ENCODE assay signal across 18 cellular contexts in genomic region chr3:138940446-138940845, GRCh38. TPM values are rescaled to one million over a fixed set of nuclear protein-coding genes. Genes with fewer than 3 reads are reported as not detected.
A peak's percentile ranks its signal among the peaks of the same experiment; 100 is the strongest.
DNase-seq lines count a peak whose midpoint lies in the region; ATAC-seq and TF ChIP-seq lines count a peak whose summit lies in the region.
"Had no signal": no experiment of that assay in that cellular context is flagged by ENCODE, and none has a peak within 500 bp of the region (broad histone marks: within the 10 kb centered on the region; RNA-seq: fewer than 3 reads in every experiment).

No MANE protein-coding gene starts in this region.

- no peaks in the 10 kb centered on the region for H3K36me3 ChIP-seq in osteoblast (ENCODE audit: insufficient read depth, low read length)
- H3K36me3 ChIP-seq in PC-9 (ENCODE audit: low read depth) = no peaks in the 10 kb centered on the region
- H3K36me3 ChIP-seq: BLaER1 treated with 17β-estradiol and CSF1 and Interleukin-3, amounts not matched to agents 10 nM and 100 nM had no signal

- H3K9me3 ChIP-seq in right cardiac atrium (ENCODE audit: control insufficient read depth, low read length) (no peaks in the 10 kb centered on the region), osteoblast (ENCODE audit: low read depth, low read length) (no peaks in the 10 kb centered on the region), PC-9 (ENCODE audit: insufficient read depth, low read depth) (no peaks in the 10 kb centered on the region)

- no peak for TF ChIP-seq CTCF in fibroblast of villous mesenchyme (IDR thresholded peaks at IDR 0.05; ENCODE audit: insufficient read depth, low read depth, low read length)
- TF ChIP-seq CTCF in osteoblast (IDR thresholded peaks at IDR 0.05; ENCODE audit: extremely low read depth, low read depth, low read length) = no peak
- no peak for TF ChIP-seq CTCF in PC-9 (conservative IDR thresholded peaks at IDR 0.05)
- no peak for TF ChIP-seq CTCF in type B pancreatic cell (conservative IDR thresholded peaks at IDR 0.05)

- H3K79me2 ChIP-seq in osteoblast (ENCODE audit: insufficient read depth, low read length) (no peaks in the 10 kb centered on the region), PC-9 (ENCODE audit: low read depth) (no peaks in the 10 kb centered on the region)

- H3K9me3 Mint-ChIP-seq in type B pancreatic cell = no peaks in the 10 kb centered on the region
- H3K9me3 Mint-ChIP-seq: HFFc6 had no signal

- no peak overlapping the region for H3K4me3 Mint-ChIP-seq in type B pancreatic cell
- H3K4me3 Mint-ChIP-seq: HFFc6 had no signal

- no peak overlapping the region for H3K27ac Mint-ChIP-seq in type B pancreatic cell
- H3K27ac Mint-ChIP-seq: CD4-positive, CD25-positive, alpha-beta regulatory T cell; HFFc6 had no signal

- WGBS in right cardiac atrium = 66% methylated on average over 6 of the region's 6 CpGs

- H3K4me1 Mint-ChIP-seq in type B pancreatic cell (ENCODE audit: unreplicated experiment) = peaks cover 19% of the 10 kb centered on the region

- H3K9me2 ChIP-seq in PC-9 (ENCODE audit: insufficient read depth) = no peaks in the 10 kb centered on the region

- H3K27ac ChIP-seq in right cardiac atrium (ENCODE audit: low read length) (no peak overlapping the region), osteoblast (ENCODE audit: low read depth, low read length) (no peak overlapping the region), PC-9 (no peak overlapping the region)
- H3K27ac ChIP-seq: BLaER1 treated with 17β-estradiol and CSF1 and Interleukin-3, amounts not matched to agents 10 nM and 100 nM had no signal

- BruUV-seq in PC-9 (replicated peaks; lab: Mats Ljungman, UMichigan) = no TSS peak

- CTCF ChIA-PET in PC-9 (lab: Charles Lee) = interaction anchor here (0.7 to 0.9 kb wide), 2 partner anchors 19 to 637 kb away, joined by 3 to 5 read pairs; no protein-coding TSS in a partner anchor

- H3K4me2 ChIP-seq in osteoblast (ENCODE audit: insufficient read depth, low read length) = no peak overlapping the region
- no peak overlapping the region for H3K4me2 ChIP-seq in PC-9

- no peaks in the 10 kb centered on the region for H3K36me3 Mint-ChIP-seq in type B pancreatic cell
- H3K36me3 Mint-ChIP-seq: CD4-positive, CD25-positive, alpha-beta regulatory T cell had no signal

- POLR2A ChIA-PET in PC-9 (lab: Charles Lee; ENCODE audit: unreplicated experiment) = no interaction called here

- ATAC-seq in right cardiac atrium = no peak
- no peak for ATAC-seq in HG03439 (IDR thresholded peaks at IDR 0.05; ENCODE audit: unreplicated experiment)

- H4K20me1 ChIP-seq in osteoblast (ENCODE audit: insufficient read depth, low read length) (no peaks in the 10 kb centered on the region), PC-9 (ENCODE audit: insufficient read depth) (no peaks in the 10 kb centered on the region)

- no peaks in the 10 kb centered on the region for H3F3A ChIP-seq in PC-9 (ENCODE audit: insufficient read depth, low read depth)

- H2AFZ ChIP-seq in osteoblast (ENCODE audit: low read length) (no peak overlapping the region), PC-9 (no peak overlapping the region)

- no peaks in the 10 kb centered on the region for H3K27me3 ChIP-seq in right cardiac atrium (ENCODE audit: control insufficient read depth, insufficient read depth)
- peaks cover 96% of the 10 kb centered on the region for H3K27me3 ChIP-seq in osteoblast (ENCODE audit: insufficient read depth, low read length)
- no peaks in the 10 kb centered on the region for H3K27me3 ChIP-seq in PC-9 (ENCODE audit: insufficient read depth, low read depth)

- H3K4me3 ChIP-seq in right cardiac atrium (ENCODE audit: low read length) = no peak overlapping the region
- peak overlapping the region; percentile 60 for H3K4me3 ChIP-seq in fibroblast of villous mesenchyme (ENCODE audit: low read depth, low read length)
- H3K4me3 ChIP-seq in osteoblast (ENCODE audit: insufficient read depth, low read length) = no peak overlapping the region
- H3K4me3 ChIP-seq in PC-9 = no peak overlapping the region

- peak; percentile 58 for DNase-seq in cardiac septum (ENCODE audit: low spot score)
- DNase-seq in right cardiac atrium = no peak
- DNase-seq in fibroblast of villous mesenchyme (ENCODE audit: low read depth) = peak; percentile 27
- peak; percentile 73 for DNase-seq in osteoblast (ENCODE audit: insufficient read length, low spot score, missing footprints)
- no peak for DNase-seq in PC-9
- DNase-seq in type B pancreatic cell (ENCODE audit: extremely low spot score, unreplicated experiment) = no peak
- no peak for DNase-seq in activated CD8-positive, alpha-beta memory T cell treated with anti-CD3 and anti-CD28 coated beads for 24 hours
- DNase-seq: ACHN; CD4-positive, CD25-positive, alpha-beta regulatory T cell; DMS 273 treated with DMSO at 0.1 percent for 48 hours; DMS79 treated with DMSO at 0.1 percent for 48 hours; EL; GOT3; HCEC 1CT; HFFc6 had no signal

- H3K27me3 Mint-ChIP-seq in type B pancreatic cell = peaks cover 100% of the 10 kb centered on the region

- intact Hi-C loops in cardiac septum (cut with DNase I) = no loop called here
- intact Hi-C loops in right cardiac atrium (cut with DNase I) = no loop called here
- intact Hi-C loops in PC-9 (cut with micrococcal nuclease; ENCODE audit: unreplicated experiment) = loop anchor here (5.0 kb wide), 2 partner anchors 172 to 402 kb away; partner anchors contain the start of gene MRPS22

- H3K4me1 ChIP-seq in right cardiac atrium (ENCODE audit: control insufficient read depth, insufficient read depth, low read length) (no peaks in the 10 kb centered on the region), osteoblast (ENCODE audit: insufficient read depth, low read length) (peaks cover 6% of the 10 kb centered on the region), PC-9 (replicated peaks; ENCODE audit: insufficient read depth) (0 out of 2 replicates have a peak, but pooled peaks cover 3% of the 10 kb centered on the region)

RNA-seq across cellular contexts. Expression of gene FOXL2, which starts 6.5 kb away (rescaled TPM):
- 0.11 TPM for total RNA-seq in cardiac septum
- total RNA-seq in right cardiac atrium = not detected
- polyA plus RNA-seq in right cardiac atrium = not detected
- 49.7 and 52.8 TPM in 2 replicates for total RNA-seq in fibroblast of villous mesenchyme
- under 0.01 and 0.36 TPM in 2 replicates for total RNA-seq in osteoblast
- total RNA-seq in PC-9 (2021) = not detected in 2 replicates
- total RNA-seq in type B pancreatic cell (ENCODE audit: low replicate concordance) = 0.75 and 0.81 TPM in 2 replicates
- total RNA-seq: CD4-positive, CD25-positive, alpha-beta regulatory T cell; HepG2 had no signal
- polyA plus RNA-seq: CD4-positive, CD25-positive, alpha-beta regulatory T cell; HepG2 had no signal

RNA-seq across cellular contexts. Expression of gene FOXL2NB, which starts 6.6 kb away (rescaled TPM):
- total RNA-seq in cardiac septum (not detected), right cardiac atrium (not detected), fibroblast of villous mesenchyme (61.8 and 101 TPM in 2 replicates), osteoblast (0.36 TPM in 1 of 2 replicates, not detected in the other), PC-9 (2021) (0.09 and 0.18 TPM in 2 replicates), type B pancreatic cell (ENCODE audit: low replicate concordance) (0.29 and 0.34 TPM in 2 replicates)
- not detected for polyA plus RNA-seq in right cardiac atrium
- total RNA-seq: CD4-positive, CD25-positive, alpha-beta regulatory T cell; HepG2 had no signal
- polyA plus RNA-seq: CD4-positive, CD25-positive, alpha-beta regulatory T cell; HepG2 had no signal

Comparison
In these comparisons a context has a peak if more than half of its experiments do, and no peak if none do; other contexts are left out.
1. DNase-seq: peak in cardiac septum (single experiment), fibroblast of villous mesenchyme (single experiment) and osteoblast (single experiment); none in right cardiac atrium (0 of 3), PC-9 (0 of 2), type B pancreatic cell (single experiment) and activated CD8-positive, alpha-beta memory T cell treated with anti-CD3 and anti-CD28 coated beads for 24 hours (single experiment).
2. RNA of gene FOXL2, which starts 6.5 kb away (total RNA-seq): 49.7 to 52.8 TPM in fibroblast of villous mesenchyme; 0.75 to 0.81 TPM in type B pancreatic cell, under 0.01 to 0.36 TPM in osteoblast, 0.11 TPM in cardiac septum (single experiment), not detected in PC-9 and not detected in right cardiac atrium; every median in the first group is over 10 times any median in the second.
3. RNA of gene FOXL2NB, which starts 6.6 kb away (total RNA-seq): 61.8 to 101 TPM in fibroblast of villous mesenchyme; 0.36 TPM in osteoblast, 0.29 to 0.34 TPM in type B pancreatic cell, 0.09 to 0.18 TPM in PC-9, not detected in cardiac septum (single experiment) and not detected in right cardiac atrium; every median in the first group is over 10 times any median in the second.